In genomic region chr7:24819916-24820689, GRCh38 we compare ENCODE assay signal across 8 cellular contexts.
DNase-seq lines count a peak whose midpoint lies in the region; ATAC-seq and TF ChIP-seq lines count a peak whose summit lies in the region.

No MANE protein-coding gene starts in this region.

- ATAC-seq in GM19023 (IDR thresholded peaks at IDR 0.05; ENCODE audit: unreplicated experiment) (peak; percentile 63), HG03159 (IDR thresholded peaks at IDR 0.05; ENCODE audit: unreplicated experiment) (peak; percentile 58), left colon (peak; percentile 81)

- no peak overlapping the region for H3K4me3 ChIP-seq in cardiac fibroblast (replicated peaks in 1 of 2; ENCODE audit: low read depth in 2 of 2, low read length in 2 of 2)

- peak; percentile 72 to 79 for DNase-seq in AML-193 (lab: John Stamatoyannopoulos, UW)
- peak; percentile 81 for DNase-seq in NCI-H2227 (lab: John Stamatoyannopoulos, UW; ENCODE audit: unreplicated experiment)
- peak; percentile 58 for DNase-seq in activated CD4-positive, CD25-positive, alpha-beta regulatory T cell treated with anti-CD3 and anti-CD28 coated beads, Interleukin-2, amount 50 U/mL, for 16 hours (ENCODE audit: low read depth, low spot score)
- peak; percentile 91 to 95 for DNase-seq in cardiac fibroblast (ENCODE audit: low read depth in 2 of 2)
- peak; percentile 84 to 89 for DNase-seq in left colon
- peak; percentile 82 for DNase-seq in stimulated activated CD4-positive, alpha-beta T cell treated with anti-CD3 and anti-CD28 coated beads, Interleukin-4, amount 100 ng/mL, for 24 hours

- TF ChIP-seq CTCF in cardiac fibroblast (IDR thresholded peaks at IDR 0.05; ENCODE audit: low read depth, low read length), result peak; percentile 95

- intact Hi-C loops in left colon (cut with DNase I, micrococcal nuclease), result loop anchor here (5.0 to 10.0 kb wide), 3 partner anchors 162 to 252 kb away; partner anchors contain the start of gene OSBPL3 (in 1 of the 2)
